Comparison of ENCODE assay signal across 18 cellular contexts in the genomic region with DNA sequence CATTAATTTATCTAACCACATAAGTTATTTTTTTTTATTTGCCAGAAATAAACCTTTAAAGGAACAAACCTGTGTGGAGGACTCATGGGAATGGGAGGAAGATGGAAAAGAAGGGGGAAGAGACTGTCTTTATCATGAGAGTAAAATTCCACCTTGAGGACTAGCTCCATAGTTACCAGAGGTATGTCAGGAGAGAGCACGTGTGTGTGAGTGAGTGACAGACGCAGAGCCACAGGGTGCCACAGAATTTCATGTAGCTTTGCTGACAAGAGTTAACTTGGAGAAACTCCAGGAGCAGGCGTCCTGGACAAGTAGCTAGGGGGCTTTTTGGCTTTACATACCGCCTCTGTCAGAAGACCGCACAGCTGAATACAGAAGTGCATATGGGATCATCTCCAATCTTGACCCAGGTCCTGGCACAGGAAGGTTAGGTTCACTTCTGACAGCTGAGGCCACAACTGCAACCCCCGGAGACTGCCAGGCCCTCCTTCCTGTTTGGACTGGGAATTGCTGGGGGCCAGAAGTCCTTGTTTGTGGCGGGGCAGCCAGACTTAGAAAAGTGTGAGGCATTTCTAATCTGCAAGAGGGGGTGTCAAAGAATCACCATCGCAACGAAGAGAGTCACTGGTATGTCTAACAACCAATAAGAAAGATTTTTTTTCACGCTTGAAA.
A peak's percentile ranks its signal among the peaks of the same experiment; 100 is the strongest.
DNase-seq lines count a peak whose midpoint lies in the region; ATAC-seq, FAIRE-seq and TF ChIP-seq lines count a peak whose summit lies in the region.
"Had no signal": no experiment of that assay in that cellular context is flagged by ENCODE, and none has a peak within 500 bp of the region (broad histone marks: within the 10 kb centered on the region; RNA-seq: fewer than 3 reads in every experiment).

No MANE protein-coding gene starts in this region.

- H3K36me3 Mint-ChIP-seq in Caco-2 (ENCODE audit: insufficient read depth, unreplicated experiment) (peaks cover 62% of the 10 kb centered on the region), nephron progenitor cell (ENCODE audit: low read depth) (peaks cover 32% of the 10 kb centered on the region)
- H3K36me3 Mint-ChIP-seq in activated T-cell treated with anti-CD3 and anti-CD28 coated beads, Interleukin-2, amount 50 U/mL, for 24 hours (ENCODE audit: low read depth) = no peaks in the 10 kb centered on the region

- H3K4me3 Mint-ChIP-seq in Caco-2 (ENCODE audit: unreplicated experiment) (no peak overlapping the region), nephron progenitor cell (no peak overlapping the region)
- H3K4me3 Mint-ChIP-seq in activated T-cell treated with anti-CD3 and anti-CD28 coated beads, Interleukin-2, amount 50 U/mL, for 24 hours = no peak overlapping the region
- H3K4me3 Mint-ChIP-seq: CD4-positive, alpha-beta T cell had no signal

- H2BK15ac ChIP-seq in IMR-90 (ENCODE audit: low read depth, low read length) = no peak overlapping the region; the same call in 2 of the 3 replicates

- no peak for TF ChIP-seq RAD21 in IMR-90 (IDR thresholded peaks at IDR 0.05; ENCODE audit: low read length)

- H4K8ac ChIP-seq in IMR-90 (ENCODE audit: low read depth in 2 of 2, low read length in 2 of 2) = no peak overlapping the region

- FAIRE-seq in pancreas (lab: Jason Lieb, UNC) = no peak
- FAIRE-seq: D721Med, H1 had no signal

- H2BK5ac ChIP-seq in IMR-90 (ENCODE audit: low read depth, low read length, poor library complexity, severe bottlenecking) = no peak overlapping the region

- H4K20me1 ChIP-seq in IMR-90 (ENCODE audit: insufficient read depth, low read length) = no peaks in the 10 kb centered on the region

- H3K56ac ChIP-seq in IMR-90 (ENCODE audit: extremely low read depth, insufficient read depth, low read length) = no peak overlapping the region

- in situ Hi-C loops in IMR-90 (cut with MboI; ENCODE audit: low sequenced_read_pairs) = no loop called here

- no peak overlapping the region for H4K91ac ChIP-seq in IMR-90 (ENCODE audit: insufficient read depth, low read depth, low read length)

- peak overlapping the region; percentile 20 for H3K4ac ChIP-seq in IMR-90 (ENCODE audit: low read depth, low read length)

- peaks cover 41% of the 10 kb centered on the region for H3K4me1 Mint-ChIP-seq in Caco-2 (ENCODE audit: low read depth, unreplicated experiment)
- H3K4me1 Mint-ChIP-seq in nephron progenitor cell = peaks cover 73% of the 10 kb centered on the region
- no peaks in the 10 kb centered on the region for H3K4me1 Mint-ChIP-seq in activated T-cell treated with anti-CD3 and anti-CD28 coated beads, Interleukin-2, amount 50 U/mL, for 24 hours (ENCODE audit: low read depth)

- H3K9me1 ChIP-seq in IMR-90 (ENCODE audit: insufficient read depth, low read length) = peaks cover 9% of the 10 kb centered on the region

- BruUV-seq in Caco-2 (replicated peaks; lab: Mats Ljungman, UMichigan) = no TSS peak
- no TSS peak for BruUV-seq in IMR-90 (replicated peaks; lab: Mats Ljungman, UMichigan)

- H3K27ac ChIP-seq in IMR-90 (ENCODE audit: insufficient read depth, low read length) (no peak overlapping the region), pancreas (no peak overlapping the region)

- no peak overlapping the region for H2AK9ac ChIP-seq in IMR-90 (replicated peaks; ENCODE audit: low read depth, low read length, poor library complexity)

- no peak overlapping the region for H3K18ac ChIP-seq in IMR-90 (ENCODE audit: low read depth, low read length)

- intact Hi-C loops in Caco-2 (cut with micrococcal nuclease; ENCODE audit: unreplicated experiment) (loop anchor here (2.0 to 10.0 kb wide), 3 partner anchors 24 to 250 kb away; no protein-coding TSS in a partner anchor), IMR-90 (cut with micrococcal nuclease) (no loop called here), pancreas (cut with DNase I) (no loop called here)

- CTCF ChIA-PET in Caco-2 (lab: Charles Lee) (interaction anchor here (0.6 to 0.8 kb wide), 3 partner anchors 52 to 1862 kb away, joined by 3 to 8 read pairs (median 3); no protein-coding TSS in a partner anchor), IMR-90 (lab: Yijun Ruan, JAX) (no interaction called here)

- H2AFZ ChIP-seq in IMR-90 (replicated peaks; ENCODE audit: low read length, poor library complexity) = no peak overlapping the region

- WGBS in IMR-90 (ENCODE audit: extremely low coverage in 2 of 2, insufficient read length in 1 of 2), 2 experiments = 100% methylated on average over 1 of the region's 10 CpGs; no CpG with 5 or more reads in 1 of the 2 experiments
- WGBS in pancreas, 2 donors = 78 to 85% methylated on average over 10 of the region's 10 CpGs

- no peak overlapping the region for H3K4me2 ChIP-seq in IMR-90 (ENCODE audit: low read depth, low read length)

- peaks cover 0 to 3% of the 10 kb centered on the region in 2 experiments; a peak in 1 of 4 replicates for H3K79me1 ChIP-seq in IMR-90 (ENCODE audit: low read depth in 1 of 2, low read length in 2 of 2)

- peaks cover 1% of the 10 kb centered on the region for H3K36me3 ChIP-seq in Caco-2 (ENCODE audit: control insufficient read depth, insufficient read depth, low read length)
- H3K36me3 ChIP-seq in IMR-90 (ENCODE audit: control insufficient read depth, insufficient read depth, low read length) = peaks cover 5% of the 10 kb centered on the region; the same call in 1 of the 2 replicates
- H3K36me3 ChIP-seq in pancreas = no peaks in the 10 kb centered on the region

- peak overlapping the region; percentile 92 for H3K27ac Mint-ChIP-seq in Caco-2 (ENCODE audit: unreplicated experiment)
- H3K27ac Mint-ChIP-seq in nephron progenitor cell = peak overlapping the region; percentile 18
- H3K27ac Mint-ChIP-seq in activated T-cell treated with anti-CD3 and anti-CD28 coated beads, Interleukin-2, amount 50 U/mL, for 24 hours = no peak overlapping the region
- H3K27ac Mint-ChIP-seq: CD4-positive, alpha-beta T cell had no signal

- H3K9me3 Mint-ChIP-seq in Caco-2 (ENCODE audit: unreplicated experiment) (peaks cover 19% of the 10 kb centered on the region), nephron progenitor cell (no peaks in the 10 kb centered on the region)
- no peaks in the 10 kb centered on the region for H3K9me3 Mint-ChIP-seq in activated T-cell treated with anti-CD3 and anti-CD28 coated beads, Interleukin-2, amount 50 U/mL, for 24 hours
- H3K9me3 Mint-ChIP-seq: CD4-positive, alpha-beta T cell had no signal

- H3K27me3 Mint-ChIP-seq in Caco-2 (ENCODE audit: insufficient read depth, unreplicated experiment) (no peaks in the 10 kb centered on the region), nephron progenitor cell (ENCODE audit: low read depth, poor library complexity) (peaks cover 4% of the 10 kb centered on the region)
- H3K27me3 Mint-ChIP-seq in activated T-cell treated with anti-CD3 and anti-CD28 coated beads, Interleukin-2, amount 50 U/mL, for 24 hours = peaks cover 18% of the 10 kb centered on the region

- DNase-seq in Caco-2 (no peak), IMR-90 (no peak), choroid plexus epithelial cell (ENCODE audit: low read depth) (peak; percentile 55), nephron progenitor cell (no peak), pancreas (no peak), RKO (ENCODE audit: low spot score) (no peak)
- DNase-seq in activated T-cell treated with anti-CD3 and anti-CD28 coated beads, Interleukin-2, amount 50 U/mL, for 24 hours = no peak
- DNase-seq: CD4-positive, alpha-beta T cell; DMS79 treated with DMSO at 0.1 percent for 48 hours; GF-D8; MM.1S; NCI-H1105 treated with DMSO at 0.1 percent for 48 hours; NCI-H187; NCI-H69; NK-92 treated with Interleukin-12 subunit alpha and Interleukin-12 subunit beta, amount 100 ng/mL, for 24 hours had no signal

- H3K4me3 ChIP-seq in Caco-2 (ENCODE audit: low read depth, low read length) (no peak overlapping the region), IMR-90 (ENCODE audit: insufficient read depth, low read depth, low read length) (no peak overlapping the region), choroid plexus epithelial cell (ENCODE audit: low read depth, low read length) (no peak overlapping the region), pancreas (no peak overlapping the region)

- no peak overlapping the region for H2BK120ac ChIP-seq in IMR-90 (ENCODE audit: low read depth, low read length)

- no peak overlapping the region for H3K9ac ChIP-seq in IMR-90 (ENCODE audit: low read depth, low read length)

- H2BK20ac ChIP-seq in IMR-90 (ENCODE audit: low read depth, low read length) = no peak overlapping the region; the same call in 1 of the 2 replicates

- H3K9me3 ChIP-seq in Caco-2 (no peaks in the 10 kb centered on the region), IMR-90 (ENCODE audit: control insufficient read depth, insufficient read depth, low read length) (no peaks in the 10 kb centered on the region), pancreas (no peaks in the 10 kb centered on the region)

- POLR2A ChIA-PET in Caco-2 (lab: Charles Lee) (interaction anchor here (0.6 kb wide), 2 partner anchors 237 to 249 kb away, joined by 4 to 6 read pairs; no protein-coding TSS in a partner anchor), IMR-90 (lab: Charles Lee; ENCODE audit: unreplicated experiment) (interaction anchor here (0.6 to 0.8 kb wide), 2 partner anchors 108 to 200 kb away, joined by 7 to 10 read pairs; no protein-coding TSS in a partner anchor)

- no peak overlapping the region for H3K23ac ChIP-seq in IMR-90 (ENCODE audit: low read depth, low read length)

- H3K27me3 ChIP-seq in Caco-2 (replicated peaks; ENCODE audit: control insufficient read depth, insufficient read depth, low read length) (no peaks in the 10 kb centered on the region), IMR-90 (ENCODE audit: control insufficient read depth, insufficient read depth, low read length) (no peaks in the 10 kb centered on the region), pancreas (no peaks in the 10 kb centered on the region)

- H3K4me1 ChIP-seq in Caco-2 (peaks cover 35% of the 10 kb centered on the region), IMR-90 (ENCODE audit: control insufficient read depth, insufficient read depth, low read length) (peaks cover 8% of the 10 kb centered on the region; the same call in 1 of the 2 replicates), pancreas (peaks cover 0 to 24% (median 4%) of the 10 kb centered on the region in 3 donors)

- TF ChIP-seq CTCF in Caco-2 (IDR thresholded peaks at IDR 0.05; ENCODE audit: insufficient read depth in 1 of 2, low read depth in 1 of 2, low read length in 1 of 2, severe bottlenecking in 1 of 2, unreplicated experiment in 1 of 2) = no peak
- no peak for TF ChIP-seq CTCF in IMR-90 (conservative IDR thresholded peaks at IDR 0.05; ENCODE audit: low read depth, low read length)
- TF ChIP-seq CTCF in choroid plexus epithelial cell (conservative IDR thresholded peaks at IDR 0.05; ENCODE audit: low read depth, low read length) = no peak
- TF ChIP-seq CTCF in nephron progenitor cell (IDR thresholded peaks at IDR 0.05) = no peak
- TF ChIP-seq CTCF in pancreas (IDR thresholded peaks at IDR 0.05) = no peak

- dilution Hi-C loops in IMR-90 (cut with HindIII; ENCODE audit: low sequenced_read_pairs, unreplicated experiment) = no loop called here

- no peak for TF ChIP-seq POLR2A in IMR-90 (IDR thresholded peaks at IDR 0.05; ENCODE audit: low read depth, low read length)

- no peak for ATAC-seq in IMR-90 (ENCODE audit: low read depth)
- ATAC-seq in HG03354 (IDR thresholded peaks at IDR 0.05; ENCODE audit: poor library complexity, severe bottlenecking, unreplicated experiment) = no peak
- no peak for ATAC-seq in pancreas

- no peak overlapping the region for H3K14ac ChIP-seq in IMR-90 (replicated peaks; ENCODE audit: low read depth, low read length)

- no peak overlapping the region for H4K5ac ChIP-seq in IMR-90 (ENCODE audit: low read depth, low read length)

- H2AK5ac ChIP-seq in IMR-90 (ENCODE audit: low read depth, low read length) = no peak overlapping the region
